Comparison of ENCODE assay signal across 8 cellular contexts in genomic region chr2:163734911-163735691, GRCh38. TPM values are rescaled to one million over a fixed set of nuclear protein-coding genes. Genes with fewer than 3 reads are reported as not detected.
A peak's percentile ranks its signal among the peaks of the same experiment; 100 is the strongest.
DNase-seq lines count a peak whose midpoint lies in the region; ATAC-seq, FAIRE-seq and TF ChIP-seq lines count a peak whose summit lies in the region.

No MANE protein-coding gene starts in this region.

- ATAC-seq in SK-N-SH treated with all-trans-retinoic acid at 6 μM for 48 hours (peak; percentile 36), HG02870 (IDR thresholded peaks at IDR 0.05; ENCODE audit: unreplicated experiment) (no peak), GM21423 (IDR thresholded peaks at IDR 0.05; ENCODE audit: unreplicated experiment) (no peak)

- TF ChIP-seq CTCF in HFF-Myc (IDR thresholded peaks at IDR 0.05; ENCODE audit: low read depth, low read length, missing control alignments), result no peak

- H3K4me3 ChIP-seq in HFF-Myc (replicated peaks; ENCODE audit: low read depth, low read length), result peak overlapping the region; percentile 64
- H3K4me3 ChIP-seq in iPS-11a (ENCODE audit: low read depth, low read length), result peak overlapping the region; percentile 88
- peak overlapping the region; percentile 92 for H3K4me3 ChIP-seq in skeletal muscle satellite cell (ENCODE audit: low read length)

- H3K36me3 ChIP-seq in skeletal muscle satellite cell (ENCODE audit: insufficient read depth, low read length), result no peaks in the 10 kb centered on the region

- FAIRE-seq in urothelium cell line (lab: Jason Lieb, UNC), result no peak

- H3K27me3 ChIP-seq in skeletal muscle satellite cell (ENCODE audit: control insufficient read depth, insufficient read depth, low read length), result no peaks in the 10 kb centered on the region

- H3K9me3 ChIP-seq in skeletal muscle satellite cell (replicated peaks; ENCODE audit: low read length), result no peaks in the 10 kb centered on the region

- H3K4me2 ChIP-seq in skeletal muscle satellite cell (ENCODE audit: low read length), result peak overlapping the region; percentile 82

- H3K9ac ChIP-seq in skeletal muscle satellite cell (ENCODE audit: low read depth, low read length), result peak overlapping the region; percentile 90

- peaks cover 22% of the 10 kb centered on the region for H3K4me1 ChIP-seq in skeletal muscle satellite cell (ENCODE audit: control insufficient read depth, insufficient read depth, low read length)

- no peak for DNase-seq in HFF-Myc (ENCODE audit: extremely low read depth, low read depth)
- no peak for DNase-seq in NOMO-1 (lab: John Stamatoyannopoulos, UW; ENCODE audit: unreplicated experiment in 2 of 2)
- DNase-seq in urothelium cell line (ENCODE audit: low spot score), result no peak

TF ChIP-seq in SK-N-SH treated with all-trans-retinoic acid at 6 μM for 48 hours, 23 proteins besides CTCF, POLR2A, EP300 and RAD21:
- TF ChIP-seq RARB (CRISPR knock-in tag; IDR thresholded peaks at IDR 0.05) (no peak), TCF4 (CRISPR knock-in tag; IDR thresholded peaks at IDR 0.05; ENCODE audit: borderline replicate concordance) (peak; percentile 21; the same call in 1 of the 2 replicates), ISL1 (CRISPR knock-in tag; IDR thresholded peaks at IDR 0.05) (peak; percentile 4; the same call in 1 of the 2 replicates)

RNA-seq across cellular contexts. Expression of gene FIGN, which starts 0.7 kb away (rescaled TPM):
- total RNA-seq in skeletal muscle satellite cell (2012; rRNA removed), result 1.3 and 1.5 TPM in 2 replicates
